In genomic region chr2:119700866-119701265, GRCh38 we compare ENCODE assay signal across 29 cellular contexts. TPM values are rescaled to one million over a fixed set of nuclear protein-coding genes. Genes with fewer than 3 reads are reported as not detected.
DNase-seq lines count a peak whose midpoint lies in the region; ATAC-seq and TF ChIP-seq lines count a peak whose summit lies in the region.
"Had no signal": no experiment of that assay in that cellular context is flagged by ENCODE, and none has a peak within 500 bp of the region (broad histone marks: within the 10 kb centered on the region; RNA-seq: fewer than 3 reads in every experiment).

No MANE protein-coding gene starts in this region.

- TF ChIP-seq CTCF in endodermal cell (conservative IDR thresholded peaks at IDR 0.05) = no peak
- TF ChIP-seq CTCF in suprapubic skin (IDR thresholded peaks at IDR 0.05) = no peak
- no peak for TF ChIP-seq CTCF in uterus (IDR thresholded peaks at IDR 0.05)

- WGBS in endodermal cell (ENCODE audit: insufficient coverage in 1 of 2, insufficient read length in 1 of 2), 2 experiments = 36% methylated on average over 4 of the region's 4 CpGs; no CpG with 5 or more reads in 1 of the 2 experiments
- WGBS in suprapubic skin = 69% methylated on average over 4 of the region's 4 CpGs

- H3K4me3 ChIP-seq in HUES6 (ENCODE audit: low read depth, low read length) = peak overlapping the region; percentile 32
- H3K4me3 ChIP-seq in endodermal cell (ENCODE audit: low read length) = no peak overlapping the region
- H3K4me3 ChIP-seq in suprapubic skin = no peak overlapping the region
- H3K4me3 ChIP-seq in uterus = no peak overlapping the region
- H3K4me3 ChIP-seq: adrenal gland; BLaER1 treated with 17β-estradiol and CSF1 and Interleukin-3, amounts not matched to agents 10 nM and 100 nM; heart right ventricle; PC-9; SK-N-MC had no signal

- H3K27ac ChIP-seq in HUES6 (ENCODE audit: low read depth, low read length) (peak overlapping the region; percentile 64), endodermal cell (ENCODE audit: low read depth, low read length) (no peak overlapping the region), suprapubic skin (peak overlapping the region; percentile 43), uterus (no peak overlapping the region)
- H3K27ac ChIP-seq: BLaER1 treated with 17β-estradiol and CSF1 and Interleukin-3, amounts not matched to agents 10 nM and 100 nM; heart right ventricle; PC-9; SK-N-MC had no signal

- H3K9me3 Mint-ChIP-seq in endodermal cell = peaks cover 1% of the 10 kb centered on the region
- H3K9me3 Mint-ChIP-seq: activated CD4-positive, alpha-beta memory T cell treated with anti-CD3 and anti-CD28 coated beads, Interleukin-2, amount 10 ng/mL, durations not matched to agents 7 days and 5 days; activated T-helper 1 cell treated with anti-CD3 and anti-CD28 coated beads, Interleukin-12 subunit alpha, Interleukin-12 subunit beta, Interleukin-2, Interleukin-4 antibody, amounts not matched to agents 30 ng/mL and 10 ng/mL and 1 ng/mL, durations not matched to agents 14 hours and 24 hours and 36 hours had no signal

- no peak for ATAC-seq in HG02571 (IDR thresholded peaks at IDR 0.05; ENCODE audit: unreplicated experiment)

- H3K4me3 Mint-ChIP-seq in endodermal cell = peak overlapping the region; percentile 4
- H3K4me3 Mint-ChIP-seq: activated CD4-positive, alpha-beta memory T cell treated with anti-CD3 and anti-CD28 coated beads, Interleukin-2, amount 10 ng/mL, durations not matched to agents 7 days and 5 days; activated naive CD4-positive, alpha-beta T cell treated with anti-CD3 and anti-CD28 coated beads, Interleukin-2, amount 10 ng/mL, durations not matched to agents 7 days and 5 days; activated T-helper 1 cell treated with anti-CD3 and anti-CD28 coated beads, Interleukin-12 subunit alpha, Interleukin-12 subunit beta, Interleukin-2, Interleukin-4 antibody, amounts not matched to agents 30 ng/mL and 10 ng/mL and 1 ng/mL, durations not matched to agents 14 hours and 24 hours and 36 hours; naive B cell; T-helper 1 cell treated with Interleukin-12 subunit alpha and Interleukin-12 subunit beta and Interleukin-4 antibody, amounts not matched to agents 30 μg/mL and 1 μg/mL, for 36 hours had no signal

- H3K36me3 Mint-ChIP-seq in endodermal cell (ENCODE audit: low read depth) = no peaks in the 10 kb centered on the region
- H3K36me3 Mint-ChIP-seq: activated naive CD4-positive, alpha-beta T cell treated with anti-CD3 and anti-CD28 coated beads, Interleukin-2, amount 10 ng/mL, durations not matched to agents 7 days and 5 days had no signal

- DNase-seq in endodermal cell = peak; percentile 84
- DNase-seq in islet precursor cell = peak; percentile 88
- DNase-seq in suprapubic skin (ENCODE audit: low spot score in 2 of 2) = no peak
- DNase-seq in DMS79 treated with DMSO at 0.1 percent for 48 hours (lab: John Stamatoyannopoulos, UW) = no peak
- DNase-seq in uterus = no peak
- DNase-seq in NCI-H1092 (lab: John Stamatoyannopoulos, UW) = no peak
- DNase-seq: activated CD4-positive, alpha-beta memory T cell treated with anti-CD3 and anti-CD28 coated beads, Interleukin-2, amount 10 ng/mL, durations not matched to agents 7 days and 5 days; activated CD4-positive, CD25-positive, alpha-beta regulatory T cell treated with anti-CD3 and anti-CD28 coated beads, Interleukin-2, amount 50 U/mL, for 72 hours; activated CD8-positive, alpha-beta memory T cell treated with anti-CD3 and anti-CD28 coated beads, Interleukin-2, amount 50 U/mL, for 4 hours; activated naive CD4-positive, alpha-beta T cell treated with anti-CD3 and anti-CD28 coated beads, Interleukin-2, amount 10 ng/mL, durations not matched to agents 7 days and 5 days; DMS153; foreskin melanocyte; heart right ventricle; midbrain; naive B cell; NCI-H1436; NCI-H2081; NCI-H2227 treated with DMSO at 0.1 percent for 48 hours; NCI-H526 treated with DMSO at 0.1 percent for 48 hours; NK-92 treated with Interleukin-12 subunit alpha and Interleukin-12 subunit beta, amount 100 ng/mL, for 24 hours; PC-9; stimulated activated CD4-positive, alpha-beta T cell treated with anti-CD3 and anti-CD28 coated beads, Interleukin-4, amount 100 ng/mL, for 4 hours had no signal

- intact Hi-C loops in uterus (cut with DNase I; ENCODE audit: low total_unique reads) = no loop called here

- H3K27me3 Mint-ChIP-seq in endodermal cell (ENCODE audit: insufficient read depth) = no peaks in the 10 kb centered on the region

- no peaks in the 10 kb centered on the region for H3K27me3 ChIP-seq in HUES6 (ENCODE audit: control insufficient read depth, insufficient read depth, low read length)
- H3K27me3 ChIP-seq in endodermal cell (ENCODE audit: control insufficient read depth, insufficient read depth, low read length, poor library complexity, severe bottlenecking) = no peaks in the 10 kb centered on the region
- no peaks in the 10 kb centered on the region for H3K27me3 ChIP-seq in suprapubic skin
- no peaks in the 10 kb centered on the region for H3K27me3 ChIP-seq in uterus
- H3K27me3 ChIP-seq: adrenal gland; BLaER1 treated with 17β-estradiol and CSF1 and Interleukin-3, amounts not matched to agents 10 nM and 100 nM had no signal

- TF ChIP-seq EP300 in suprapubic skin (IDR thresholded peaks at IDR 0.05) = no peak

- H3K4me1 Mint-ChIP-seq in endodermal cell = peaks cover 33% of the 10 kb centered on the region

- H3K9ac ChIP-seq in HUES6 (ENCODE audit: low read length) = peak overlapping the region; percentile 62
- no peak overlapping the region for H3K9ac ChIP-seq in endodermal cell (ENCODE audit: extremely low read depth, low read length, poor library complexity, severe bottlenecking)
- H3K9ac ChIP-seq: BLaER1 treated with 17β-estradiol and CSF1 and Interleukin-3, amounts not matched to agents 10 nM and 100 nM had no signal

- H3K9me3 ChIP-seq in HUES6 (ENCODE audit: control insufficient read depth, insufficient read depth, low read depth, low read length) = peaks cover 10% of the 10 kb centered on the region
- H3K9me3 ChIP-seq in endodermal cell (ENCODE audit: control insufficient read depth, low read length) = peaks cover 10% of the 10 kb centered on the region
- no peaks in the 10 kb centered on the region for H3K9me3 ChIP-seq in suprapubic skin
- H3K9me3 ChIP-seq in uterus = no peaks in the 10 kb centered on the region
- H3K9me3 ChIP-seq: adrenal gland had no signal

- no peaks in the 10 kb centered on the region for H3K36me3 ChIP-seq in HUES6 (ENCODE audit: control insufficient read depth, insufficient read depth, low read length)
- no peaks in the 10 kb centered on the region for H3K36me3 ChIP-seq in endodermal cell (ENCODE audit: control insufficient read depth, insufficient read depth, low read length)
- H3K36me3 ChIP-seq in suprapubic skin = no peaks in the 10 kb centered on the region
- H3K36me3 ChIP-seq in uterus = no peaks in the 10 kb centered on the region
- H3K36me3 ChIP-seq: adrenal gland; BLaER1 treated with 17β-estradiol and CSF1 and Interleukin-3, amounts not matched to agents 10 nM and 100 nM; heart right ventricle had no signal

- TF ChIP-seq POLR2A in suprapubic skin (IDR thresholded peaks at IDR 0.05) = no peak
- no peak for TF ChIP-seq POLR2A in uterus (IDR thresholded peaks at IDR 0.05)

- H3K4me1 ChIP-seq in HUES6 (ENCODE audit: control insufficient read depth, insufficient read depth, low read length) = peaks cover 58% of the 10 kb centered on the region
- H3K4me1 ChIP-seq in endodermal cell (ENCODE audit: control insufficient read depth, insufficient read depth, low read length) = peaks cover 6% of the 10 kb centered on the region
- peaks cover 11% of the 10 kb centered on the region for H3K4me1 ChIP-seq in suprapubic skin
- no peaks in the 10 kb centered on the region for H3K4me1 ChIP-seq in uterus

- peak overlapping the region; percentile 72 for H3K27ac Mint-ChIP-seq in endodermal cell
- H3K27ac Mint-ChIP-seq: activated CD4-positive, alpha-beta memory T cell treated with anti-CD3 and anti-CD28 coated beads, Interleukin-2, amount 10 ng/mL, durations not matched to agents 7 days and 5 days; activated naive CD4-positive, alpha-beta T cell treated with anti-CD3 and anti-CD28 coated beads, Interleukin-2, amount 10 ng/mL, durations not matched to agents 7 days and 5 days; activated T-helper 1 cell treated with anti-CD3 and anti-CD28 coated beads, Interleukin-12 subunit alpha, Interleukin-12 subunit beta, Interleukin-2, Interleukin-4 antibody, amounts not matched to agents 30 ng/mL and 10 ng/mL and 1 ng/mL, durations not matched to agents 14 hours and 24 hours and 36 hours; T-helper 1 cell treated with Interleukin-12 subunit alpha and Interleukin-12 subunit beta and Interleukin-4 antibody, amounts not matched to agents 30 μg/mL and 1 μg/mL, for 36 hours had no signal

RNA-seq across cellular contexts. Expression of gene TMEM177, which starts 21.9 kb away (rescaled TPM):
- total RNA-seq in endodermal cell (10 to 100 TPM; 26.8 to 28.6 TPM), suprapubic skin (10 to 100 TPM in 3 of 4 donors, 1 to 10 TPM in 1; 9.1 to 13.5 (median 11.7) TPM), uterus (10 to 100 TPM in 3 of 4 donors, not detected in 1; 15.1 to 31.0 (median 16.0) TPM)
- 22.7 TPM for polyA plus RNA-seq in endodermal cell (2013, experiment 1 of 2)
- polyA plus RNA-seq in endodermal cell (2013, experiment 2 of 2) = 18.5 TPM

RNA-seq across cellular contexts. Expression of gene PTPN4, which starts 58.9 kb away (rescaled TPM):
- total RNA-seq in endodermal cell (10 to 100 TPM; 52.6 to 69.8 TPM), suprapubic skin (10 to 100 TPM; 14.0 to 73.7 (median 36.7) TPM), uterus (10 to 100 TPM; 35.6 to 61.5 (median 51.6) TPM)
- 36.4 TPM for polyA plus RNA-seq in endodermal cell (2013, experiment 1 of 2)
- 22.5 TPM for polyA plus RNA-seq in endodermal cell (2013, experiment 2 of 2)

Comparison
In these comparisons a context has a peak if more than half of its experiments do, and no peak if none do; other contexts are left out.
1. H3K27ac ChIP-seq: peak in HUES6 (single experiment) and suprapubic skin (single experiment); none in endodermal cell (single experiment) and uterus (0 of 2).
2. DNase-seq: peak in endodermal cell (single experiment) and islet precursor cell (single experiment); none in suprapubic skin (0 of 2), DMS79 treated with DMSO at 0.1 percent for 48 hours (single experiment), uterus (0 of 2) and NCI-H1092 (single experiment).